In genomic region chr9:91362212-91362611, GRCh38 we compare ENCODE assay signal across 8 cellular contexts. TPM values are rescaled to one million over a fixed set of nuclear protein-coding genes. Genes with fewer than 3 reads are reported as not detected.
DNase-seq lines count a peak whose midpoint lies in the region; ATAC-seq and TF ChIP-seq lines count a peak whose summit lies in the region.

No MANE protein-coding gene starts in this region.

- H3K4me3 ChIP-seq in CD4-positive, alpha-beta memory T cell (ENCODE audit: low read length in 2 of 2), result peak overlapping the region; percentile 38 to 84
- peak overlapping the region; percentile 64 for H3K4me3 ChIP-seq in neuron (ENCODE audit: low read length)

- CTCF ChIA-PET in CD4-positive, alpha-beta memory T cell (lab: Charles Lee; ENCODE audit: partially characterized antibody), result interaction anchor here (0.9 to 1.3 kb wide), 3 partner anchors 170 to 447 kb away, joined by 3 read pairs; no protein-coding TSS in a partner anchor

- peaks cover 8 to 20% of the 10 kb centered on the region in 2 donors for H3K36me3 Mint-ChIP-seq in CD4-positive, alpha-beta memory T cell
- H3K36me3 Mint-ChIP-seq in IgD-negative memory B cell, result peaks cover 6% of the 10 kb centered on the region
- no peaks in the 10 kb centered on the region for H3K36me3 Mint-ChIP-seq in chondrocyte (ENCODE audit: low read depth)

- peaks cover 29 to 48% (median 38%) of the 10 kb centered on the region in 4 donors for H3K4me1 Mint-ChIP-seq in CD4-positive, alpha-beta memory T cell
- H3K4me1 Mint-ChIP-seq in IgD-negative memory B cell (peaks cover 26 to 34% (median 28%) of the 10 kb centered on the region in 3 donors), chondrocyte (ENCODE audit: low read depth) (peaks cover 17% of the 10 kb centered on the region)

- no peak for TF ChIP-seq CTCF in chondrocyte (IDR thresholded peaks at IDR 0.05)

- H3K27ac Mint-ChIP-seq in CD4-positive, alpha-beta memory T cell, result peak overlapping the region; percentile 74 to 93 (median 89)
- H3K27ac Mint-ChIP-seq in IgD-negative memory B cell (peak overlapping the region; percentile 84 to 90 (median 85)), chondrocyte (ENCODE audit: unreplicated experiment) (no peak overlapping the region)

- DNase-seq in CD4-positive, alpha-beta memory T cell, result peak in 1 of 5 donors; percentile 37
- no peak for DNase-seq in chondrocyte (ENCODE audit: low spot score)
- DNase-seq in NCI-H774 (lab: John Stamatoyannopoulos, UW), result no peak
- no peak for DNase-seq in NCI-H82 (lab: John Stamatoyannopoulos, UW)

- peak overlapping the region; percentile 77 for H3K27ac ChIP-seq in CD4-positive, alpha-beta memory T cell (ENCODE audit: low read depth, low read length)

- POLR2A ChIA-PET in CD4-positive, alpha-beta memory T cell (lab: Charles Lee; ENCODE audit: partially characterized antibody), result interaction anchor here (1.2 to 2.6 kb wide), 4 partner anchors 15 to 259 kb away, joined by 3 to 16 read pairs (median 5); partner anchors contain the start of gene NFIL3

- peaks cover 39% of the 10 kb centered on the region for H3K4me1 ChIP-seq in CD4-positive, alpha-beta memory T cell (ENCODE audit: insufficient read depth, low read length)
- peaks cover 13% of the 10 kb centered on the region for H3K4me1 ChIP-seq in neuron (ENCODE audit: insufficient read depth, low read length)

- peak overlapping the region; percentile 85 for H2AFZ ChIP-seq in neuron (ENCODE audit: low read depth, low read length)

- intact Hi-C loops in CD4-positive, alpha-beta memory T cell (cut with micrococcal nuclease), result loop anchor here (5.0 kb wide), 2 partner anchors 170 to 260 kb away; no protein-coding TSS in a partner anchor

- no peaks in the 10 kb centered on the region for H3K27me3 Mint-ChIP-seq in CD4-positive, alpha-beta memory T cell
- peaks cover 3% of the 10 kb centered on the region for H3K27me3 Mint-ChIP-seq in IgD-negative memory B cell
- H3K27me3 Mint-ChIP-seq in chondrocyte (ENCODE audit: low read depth), result no peaks in the 10 kb centered on the region

- no peaks in the 10 kb centered on the region for H3K27me3 ChIP-seq in CD4-positive, alpha-beta memory T cell (ENCODE audit: insufficient read depth, low read length)
- H3K27me3 ChIP-seq in neuron (ENCODE audit: insufficient read depth, low read length), result no peaks in the 10 kb centered on the region

- peaks cover 0 to 2% (median 0%) of the 10 kb centered on the region in 8 donors for H3K9me3 Mint-ChIP-seq in CD4-positive, alpha-beta memory T cell
- H3K9me3 Mint-ChIP-seq in IgD-negative memory B cell, result no peaks in the 10 kb centered on the region
- no peaks in the 10 kb centered on the region for H3K9me3 Mint-ChIP-seq in chondrocyte (ENCODE audit: low read depth)

- H3K4me3 Mint-ChIP-seq in CD4-positive, alpha-beta memory T cell, result peak overlapping the region; percentile 86 to 99 (median 92)
- H3K4me3 Mint-ChIP-seq in IgD-negative memory B cell (peak overlapping the region; percentile 89 to 96 (median 92)), chondrocyte (ENCODE audit: unreplicated experiment) (peak overlapping the region; percentile 80)

- ATAC-seq in HG02678 (IDR thresholded peaks at IDR 0.05; ENCODE audit: unreplicated experiment) (no peak), HG02852 (IDR thresholded peaks at IDR 0.05; ENCODE audit: unreplicated experiment) (no peak)

- H3K9me3 ChIP-seq in CD4-positive, alpha-beta memory T cell (ENCODE audit: control insufficient read depth in 1 of 2, low read length in 2 of 2), result no peaks in the 10 kb centered on the region
- no peaks in the 10 kb centered on the region for H3K9me3 ChIP-seq in neuron (ENCODE audit: low read length)

- no peaks in the 10 kb centered on the region for H3K36me3 ChIP-seq in CD4-positive, alpha-beta memory T cell (ENCODE audit: insufficient read depth, low read length)
- H3K36me3 ChIP-seq in neuron (ENCODE audit: insufficient read depth, low read length), result no peaks in the 10 kb centered on the region

RNA-seq across cellular contexts. Expression of gene AUH, which starts 0.5 kb away (rescaled TPM):
- 10 to 100 TPM; 23.6 to 25.2 TPM for total RNA-seq in CD4-positive, alpha-beta memory T cell
- 10 to 100 TPM in 1 of 2 donors, 1 to 10 TPM in 1; 9.9 to 17.9 TPM for polyA plus RNA-seq in CD4-positive, alpha-beta memory T cell
- polyA plus RNA-seq in IgD-negative memory B cell, result 15.7 TPM
- total RNA-seq in chondrocyte, result 8.8 to 11.5 TPM (median 9.1 TPM) in 3 replicates
